ENCODE assay signal across 14 cellular contexts in the genomic region with DNA sequence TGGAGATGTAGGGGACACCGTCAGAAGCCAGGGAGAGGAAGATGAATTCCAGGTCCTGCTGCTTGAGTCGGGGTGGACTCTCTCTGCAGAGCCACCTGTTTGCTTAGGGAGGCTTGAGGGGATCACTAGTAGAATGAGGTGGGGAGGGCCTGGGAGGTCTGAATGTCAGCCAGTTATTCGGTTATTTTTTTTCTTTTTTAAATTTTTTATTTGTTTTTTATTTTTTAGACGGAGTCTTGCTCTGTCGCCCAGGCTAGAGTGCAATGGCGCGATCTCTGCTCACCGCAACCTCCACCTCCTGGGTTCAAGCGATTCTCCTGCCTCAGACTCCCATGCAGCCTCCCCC. TPM values are rescaled to one million over a fixed set of nuclear protein-coding genes. Genes with fewer than 3 reads are reported as not detected.
DNase-seq lines count a peak whose midpoint lies in the region; ATAC-seq and TF ChIP-seq lines count a peak whose summit lies in the region.
"Had no signal": no experiment of that assay in that cellular context is flagged by ENCODE, and none has a peak within 500 bp of the region (broad histone marks: within the 10 kb centered on the region; RNA-seq: fewer than 3 reads in every experiment).

No MANE protein-coding gene starts in this region.

- H3K4me2 ChIP-seq in HCT116 (ENCODE audit: low read length), result peak overlapping the region; percentile 84
- H3K4me2 ChIP-seq in OCI-LY7 (ENCODE audit: low read length), result no peak overlapping the region

- DNase-seq in HCT116 (ENCODE audit: low read depth, low spot score) (no peak), body of pancreas (no peak), stomach (no peak), foreskin fibroblast (no peak), OCI-LY7 (ENCODE audit: low spot score) (no peak)
- no peak for DNase-seq in activated CD4-positive, alpha-beta T cell treated with anti-CD3 and anti-CD28 coated beads, Interleukin-2, amount 50 U/mL, for 4 hours
- DNase-seq: C1 segment of cervical spinal cord, dorsolateral prefrontal cortex, NCI-H1694 treated with DMSO at 0.1 percent for 48 hours, T-helper 2 cell had no signal

- ATAC-seq in HCT116 (no peak), body of pancreas (no peak), HG03342 (IDR thresholded peaks at IDR 0.05; ENCODE audit: unreplicated experiment) (no peak)

- TF ChIP-seq POLR2A in HCT116 (IDR thresholded peaks at IDR 0.05; ENCODE audit: borderline replicate concordance, extremely low read depth, insufficient read depth, insufficient read length), result no peak
- no peak for TF ChIP-seq POLR2A in body of pancreas (IDR thresholded peaks at IDR 0.05)
- no peak for TF ChIP-seq POLR2A in stomach (IDR thresholded peaks at IDR 0.05)

- peak overlapping the region; percentile 97 for H3K27ac ChIP-seq in HCT116 (ENCODE audit: low read depth, low read length)
- H3K27ac ChIP-seq in body of pancreas, result peak overlapping the region in 3 of 4 donors; percentile 36 to 53 (median 48)
- peak overlapping the region; percentile 51 for H3K27ac ChIP-seq in mesodermal cell (ENCODE audit: low read depth, low read length, severe bottlenecking)
- peak overlapping the region; percentile 71 to 98 (median 89) for H3K27ac ChIP-seq in stomach
- H3K27ac ChIP-seq in OCI-LY7 (ENCODE audit: low read depth, low read length, poor library complexity, severe bottlenecking), result no peak overlapping the region

- H3K9me2 ChIP-seq in HCT116 (ENCODE audit: insufficient read depth) (no peaks in the 10 kb centered on the region), OCI-LY7 (ENCODE audit: insufficient read depth, low read length) (no peaks in the 10 kb centered on the region)

- H3K9me3 ChIP-seq in HCT116 (ENCODE audit: control insufficient read depth in 1 of 2, insufficient read depth in 1 of 2, low read depth in 1 of 2, low read length in 2 of 2) (no peaks in the 10 kb centered on the region), body of pancreas (no peaks in the 10 kb centered on the region), mesodermal cell (ENCODE audit: control insufficient read depth, low read length) (no peaks in the 10 kb centered on the region), stomach (no peaks in the 10 kb centered on the region), OCI-LY7 (ENCODE audit: low read length) (no peaks in the 10 kb centered on the region)

- POLR2A ChIA-PET in HCT116 (lab: Charles Lee) (interaction anchor here (0.5 to 8.1 kb wide), 3 partner anchors 8 to 16 kb away, joined by 3 to 48 read pairs (median 3); partner anchors contain the start of gene TEAD3), OCI-LY7 (lab: Charles Lee) (interaction anchor here (0.6 kb wide), 1 partner anchor 449 kb away, joined by 3 read pairs; no protein-coding TSS in a partner anchor)

- peak overlapping the region in 1 of 2 experiments; percentile 19; a peak in 1 of 4 replicates for H3K4me3 ChIP-seq in HCT116 (replicated peaks in 1 of 2; ENCODE audit: low read depth in 1 of 2, low read length in 2 of 2)
- no peak overlapping the region for H3K4me3 ChIP-seq in body of pancreas
- H3K4me3 ChIP-seq in mesodermal cell (ENCODE audit: extremely low read depth, insufficient read depth, low read length, poor library complexity, severe bottlenecking), result no peak overlapping the region
- peak overlapping the region in 1 of 4 donors; percentile 13 for H3K4me3 ChIP-seq in stomach
- no peak overlapping the region for H3K4me3 ChIP-seq in foreskin fibroblast (ENCODE audit: low read depth in 1 of 2, low read length in 2 of 2)
- no peak overlapping the region for H3K4me3 ChIP-seq in OCI-LY7 (ENCODE audit: low read depth, low read length, poor library complexity, severe bottlenecking)
- H3K4me3 ChIP-seq: dorsolateral prefrontal cortex had no signal

- intact Hi-C loops in HCT116 (cut with micrococcal nuclease) (no loop called here), body of pancreas (cut with DNase I) (no loop called here), stomach (cut with DNase I; ENCODE audit: low total_unique reads) (no loop called here), OCI-LY7 (cut with micrococcal nuclease; ENCODE audit: unreplicated experiment) (no loop called here)

- H3K79me2 ChIP-seq in HCT116 (ENCODE audit: insufficient read depth, low read length), result peaks cover 53% of the 10 kb centered on the region
- H3K79me2 ChIP-seq in OCI-LY7 (ENCODE audit: insufficient read depth, low read depth, low read length), result no peaks in the 10 kb centered on the region

- BruUV-seq in HCT116 (replicated peaks; lab: Mats Ljungman, UMichigan) (no TSS peak), OCI-LY7 (replicated peaks; lab: Mats Ljungman, UMichigan) (no TSS peak)

- H3K36me3 ChIP-seq in HCT116 (ENCODE audit: control insufficient read depth in 1 of 2, insufficient read depth in 2 of 2, low read length in 2 of 2) (no peaks in the 10 kb centered on the region), body of pancreas (replicated peaks in 1 of 2; ENCODE audit: insufficient read depth in 1 of 2, low read depth in 2 of 2) (no peaks in the 10 kb centered on the region), mesodermal cell (ENCODE audit: control insufficient read depth, insufficient read depth, low read length) (peaks cover 28% of the 10 kb centered on the region), stomach (peaks cover 0 to 14% (median 12%) of the 10 kb centered on the region in 4 donors), OCI-LY7 (ENCODE audit: insufficient read depth, low read length) (no peaks in the 10 kb centered on the region)

- no peak for TF ChIP-seq EP300 in stomach (IDR thresholded peaks at IDR 0.05)

- H3K4me1 ChIP-seq in HCT116 (ENCODE audit: control insufficient read depth in 1 of 2, insufficient read depth in 2 of 2, low read length in 2 of 2) (peaks cover 70 to 94% of the 10 kb centered on the region in 2 experiments), body of pancreas (peaks cover 55% of the 10 kb centered on the region), mesodermal cell (ENCODE audit: control insufficient read depth, insufficient read depth, low read length, poor library complexity, severe bottlenecking) (peaks cover 84% of the 10 kb centered on the region), stomach (peaks cover 74 to 100% (median 86%) of the 10 kb centered on the region in 4 donors), OCI-LY7 (ENCODE audit: insufficient read depth, low read length, poor library complexity, severe bottlenecking) (no peaks in the 10 kb centered on the region)

- H4K20me1 ChIP-seq in HCT116 (ENCODE audit: insufficient read depth), result no peaks in the 10 kb centered on the region
- H4K20me1 ChIP-seq in OCI-LY7 (ENCODE audit: insufficient read depth, low read length), result no peaks in the 10 kb centered on the region

- TF ChIP-seq RAD21 in HCT116 (IDR thresholded peaks at IDR 0.05; ENCODE audit: low read depth), result no peak

- H3K27me3 ChIP-seq in HCT116 (ENCODE audit: insufficient read depth, low read length) (no peaks in the 10 kb centered on the region), body of pancreas (no peaks in the 10 kb centered on the region), stomach (no peaks in the 10 kb centered on the region)

- TF ChIP-seq CTCF in HCT116 (IDR thresholded peaks at IDR 0.05 in 2 of 3, conservative IDR thresholded peaks at IDR 0.05 in 1 of 3; ENCODE audit: borderline replicate concordance in 1 of 3, insufficient read depth in 1 of 3, low read depth in 2 of 3, low read length in 2 of 3), result no peak
- TF ChIP-seq CTCF in body of pancreas (IDR thresholded peaks at IDR 0.05), result no peak
- TF ChIP-seq CTCF in stomach (IDR thresholded peaks at IDR 0.05), result no peak
- TF ChIP-seq CTCF in foreskin fibroblast (IDR thresholded peaks at IDR 0.05; ENCODE audit: low read depth, low read length), result no peak
- no peak for TF ChIP-seq CTCF in OCI-LY7 (conservative IDR thresholded peaks at IDR 0.05; ENCODE audit: low read length)

- peak overlapping the region; percentile 41 for H3K9ac ChIP-seq in HCT116 (ENCODE audit: low read length)

- RAD21 ChIA-PET in HCT116 (lab: Charles Lee; ENCODE audit: low non-redundant PET in 1 of 2, low total read pairs in 2 of 2, uncharacterized antibody in 2 of 2, unreplicated experiment in 2 of 2), result no interaction called here

- CTCF ChIA-PET in HCT116 (lab: Charles Lee), result no interaction called here
- CTCF ChIA-PET in OCI-LY7 (lab: Charles Lee; ENCODE audit: unreplicated experiment), result no interaction called here

- WGBS in body of pancreas, 2 donors, result 84 to 85% methylated on average over 9 of the region's 9 CpGs
- WGBS in mesodermal cell (ENCODE audit: insufficient coverage in 2 of 2), 2 experiments, result 83 to 85% methylated on average over 7 to 8 of the region's 9 CpGs
- WGBS in stomach, 5 donors, result 68 to 76% (median 72%) methylated on average over 9 of the region's 9 CpGs

- H2AFZ ChIP-seq in HCT116 (ENCODE audit: low read depth, low read length, poor library complexity, severe bottlenecking) (no peak overlapping the region), OCI-LY7 (ENCODE audit: low read length) (no peak overlapping the region)

RNA-seq across cellular contexts. Expression of gene TEAD3, which starts 8.4 kb away (rescaled TPM):
- total RNA-seq in HCT116 (2021; ENCODE audit: unreplicated experiment) (21.8 TPM), body of pancreas (1 to 10 TPM; 6.5 to 8.9 TPM), stomach (10 to 100 TPM; 13.0 to 49.1 (median 19.1) TPM), OCI-LY7 (2022) (not detected in 2 replicates)
- 20.5 and 20.9 TPM in 2 replicates for polyA plus RNA-seq in HCT116 (2012)
- polyA plus RNA-seq in mesodermal cell (2013, experiment 1 of 2), result 38.8 TPM
- 34.4 TPM for polyA plus RNA-seq in mesodermal cell (2013, experiment 2 of 2)
- polyA plus RNA-seq in stomach, result 10 to 100 TPM; 18.4 to 31.0 (median 18.6) TPM
- not detected in 2 replicates for total RNA-seq in OCI-LY7 (2014; rRNA removed; shearing (Covaris generic))

RNA-seq across cellular contexts. Expression of gene RPL10A, which starts 20.3 kb away (rescaled TPM):
- total RNA-seq in HCT116 (2021; ENCODE audit: unreplicated experiment), result 1,981 TPM
- 2,739 and 2,996 TPM in 2 replicates for polyA plus RNA-seq in HCT116 (2012)
- total RNA-seq in body of pancreas, result 100 to 1,000 TPM; 563 to 782 TPM
- polyA plus RNA-seq in mesodermal cell (2013, experiment 1 of 2), result 1,794 TPM
- 1,725 TPM for polyA plus RNA-seq in mesodermal cell (2013, experiment 2 of 2)
- total RNA-seq in stomach, result 1,000 to 10,000 TPM in 3 of 5 donors, 100 to 1,000 TPM in 2; 584 to 2,035 (median 1,370) TPM
- polyA plus RNA-seq in stomach, result 1,000 to 10,000 TPM; 1,897 to 2,710 (median 2,028) TPM
- total RNA-seq in OCI-LY7 (2014; rRNA removed; shearing (Covaris generic)), result 2,473 and 2,643 TPM in 2 replicates
- 1,541 and 1,581 TPM in 2 replicates for total RNA-seq in OCI-LY7 (2022)

RNA-seq across cellular contexts. Expression of gene TULP1, which starts 24.2 kb away (rescaled TPM):
- total RNA-seq in HCT116 (2021; ENCODE audit: unreplicated experiment) (not detected), body of pancreas (not detected), stomach (not detected), OCI-LY7 (2022) (not detected in 2 replicates)
- 0.05 TPM in 1 of 2 replicates, not detected in the other for polyA plus RNA-seq in HCT116 (2012)
- polyA plus RNA-seq in mesodermal cell (2013, experiment 1 of 2), result not detected
- not detected for polyA plus RNA-seq in mesodermal cell (2013, experiment 2 of 2)
- under 1 TPM in 1 of 3 donors, not detected in 2; 0.05 TPM for polyA plus RNA-seq in stomach
- total RNA-seq in OCI-LY7 (2014; rRNA removed; shearing (Covaris generic)), result not detected in 2 replicates
- total RNA-seq: lung microvascular endothelial cell, sciatic nerve had no signal

RNA-seq across cellular contexts. Expression of gene FANCE, which starts 36.4 kb away (rescaled TPM):
- total RNA-seq in HCT116 (2021; ENCODE audit: unreplicated experiment), result 16.1 TPM
- polyA plus RNA-seq in HCT116 (2012), result 7.3 and 9.1 TPM in 2 replicates
- 1 to 10 TPM; 4.9 to 9.2 TPM for total RNA-seq in body of pancreas
- 11.6 TPM for polyA plus RNA-seq in mesodermal cell (2013, experiment 1 of 2)
- 10.0 TPM for polyA plus RNA-seq in mesodermal cell (2013, experiment 2 of 2)
- 1 to 10 TPM; 1.3 to 8.3 (median 3.5) TPM for total RNA-seq in stomach
- polyA plus RNA-seq in stomach, result 1 to 10 TPM; 3.1 to 4.9 (median 3.2) TPM
- total RNA-seq in OCI-LY7 (2014; rRNA removed; shearing (Covaris generic)), result 12.4 and 14.4 TPM in 2 replicates
- 17.4 and 19.9 TPM in 2 replicates for total RNA-seq in OCI-LY7 (2022)

Comparison
In these comparisons a context has a peak if more than half of its experiments do, and no peak if none do; other contexts are left out.
1. RNA of gene TEAD3, which starts 8.4 kb away (total RNA-seq): 21.8 TPM in HCT116 (single experiment), 13.0 to 49.1 TPM in stomach and 6.5 to 8.9 TPM in body of pancreas; not detected in OCI-LY7; every median in the first group is over 4 times any median in the second.